Comparison of ENCODE assay signal across 1 cellular context in the genomic region with DNA sequence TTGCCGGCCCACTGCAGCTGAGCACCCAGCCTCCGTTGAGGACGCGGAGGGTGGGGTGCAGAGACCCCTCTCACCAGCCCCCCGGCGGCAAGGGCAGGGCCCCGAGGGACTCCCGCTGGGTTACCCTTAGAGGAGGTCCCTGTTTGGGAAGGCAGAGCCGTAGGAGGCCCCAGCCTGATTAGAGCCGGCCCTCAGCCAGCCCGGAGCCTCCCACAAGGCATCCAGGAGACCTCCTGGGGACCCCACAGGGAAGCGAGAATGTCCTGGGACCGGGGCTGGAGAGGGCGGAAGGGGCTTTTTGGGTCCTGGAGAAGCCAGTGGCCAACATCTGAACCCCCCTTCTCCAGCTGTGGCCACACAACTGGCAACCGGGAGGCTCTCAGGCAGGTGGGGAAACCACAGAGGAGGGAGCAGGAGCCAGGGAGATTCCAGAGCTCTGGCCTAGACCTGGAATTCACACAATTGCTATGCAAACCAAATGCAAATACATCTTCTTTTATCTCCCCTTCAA.
TF ChIP-seq lines count a peak whose summit lies in the region.

No MANE protein-coding gene starts in this region.

TF ChIP-seq in HEK293, 187 proteins besides CTCF, POLR2A, EP300 and RAD21:
- TF ChIP-seq ZIC2 (tag by site-specific recombination; IDR thresholded peaks at IDR 0.05): peak; percentile 85
- TF ChIP-seq ZNF211 (tag by site-specific recombination; IDR thresholded peaks at IDR 0.05; ENCODE audit: low read depth): no peak
- TF ChIP-seq ZNF23 (tag by site-specific recombination; IDR thresholded peaks at IDR 0.05; ENCODE audit: borderline replicate concordance): no peak
- no peak for TF ChIP-seq ZNF768 (tag by site-specific recombination; IDR thresholded peaks at IDR 0.05)
- no peak for TF ChIP-seq SCRT2 (tag by site-specific recombination; IDR thresholded peaks at IDR 0.05)
- no peak for TF ChIP-seq ZNF121 (tag by site-specific recombination; IDR thresholded peaks at IDR 0.05)
- TF ChIP-seq MYNN (tag by site-specific recombination; IDR thresholded peaks at IDR 0.05; ENCODE audit: borderline replicate concordance): no peak
- no peak for TF ChIP-seq ZNF473 (tag by site-specific recombination; IDR thresholded peaks at IDR 0.05)
- TF ChIP-seq GLI2 (tag by site-specific recombination; IDR thresholded peaks at IDR 0.05; ENCODE audit: borderline replicate concordance, low read depth): no peak
- peak; percentile 28; the same call in 1 of the 2 replicates for TF ChIP-seq GLIS2 (tag by site-specific recombination; IDR thresholded peaks at IDR 0.05)
- TF ChIP-seq ZNF544 (tag by site-specific recombination; IDR thresholded peaks at IDR 0.05): no peak
- TF ChIP-seq GLIS1 (tag by site-specific recombination; IDR thresholded peaks at IDR 0.05): peak; percentile 98
